ENCODE assay signal across 9 cellular contexts in genomic region chr5:78677777-78678668, GRCh38. TPM values are rescaled to one million over a fixed set of nuclear protein-coding genes. Genes with fewer than 3 reads are reported as not detected.
DNase-seq lines count a peak whose midpoint lies in the region; ATAC-seq, FAIRE-seq and TF ChIP-seq lines count a peak whose summit lies in the region.
"Had no signal": no experiment of that assay in that cellular context is flagged by ENCODE, and none has a peak within 500 bp of the region (broad histone marks: within the 10 kb centered on the region; RNA-seq: fewer than 3 reads in every experiment).

No MANE protein-coding gene starts in this region.

- no peak overlapping the region for H3K4me3 ChIP-seq in GM12864 (ENCODE audit: low read depth, low read length)
- no peak overlapping the region for H3K4me3 ChIP-seq in esophagus muscularis mucosa
- H3K4me3 ChIP-seq in gastrocnemius medialis: no peak overlapping the region
- no peak overlapping the region for H3K4me3 ChIP-seq in neuronal stem cell (ENCODE audit: low read length in 2 of 2)

- TF ChIP-seq EP300 in esophagus muscularis mucosa (IDR thresholded peaks at IDR 0.05): no peak

- ATAC-seq in gastrocnemius medialis: peak; percentile 92 to 95
- ATAC-seq in HG02678 (IDR thresholded peaks at IDR 0.05; ENCODE audit: unreplicated experiment): no peak
- ATAC-seq: effector memory CD8-positive, alpha-beta T cell had no signal

- H3K36me3 ChIP-seq in esophagus muscularis mucosa (no peaks in the 10 kb centered on the region), gastrocnemius medialis (no peaks in the 10 kb centered on the region), neuronal stem cell (replicated peaks in 1 of 2; ENCODE audit: control insufficient read depth in 2 of 2, insufficient read depth in 2 of 2, low read length in 2 of 2) (no peaks in the 10 kb centered on the region)

- H3K18ac ChIP-seq in neuronal stem cell (ENCODE audit: low read length): no peak overlapping the region

- no peak overlapping the region for H3K4ac ChIP-seq in neuronal stem cell (ENCODE audit: low read length)

- H3K23ac ChIP-seq in neuronal stem cell (ENCODE audit: low read depth, low read length, poor library complexity): no peak overlapping the region

- in situ Hi-C loops in gastrocnemius medialis (cut with MboI; ENCODE audit: low sequenced_read_pairs in 4 of 4): no loop called here

- DNase-seq in GM12864 (ENCODE audit: low read depth): no peak
- DNase-seq in MV-4-11 (lab: John Stamatoyannopoulos, UW): peak; percentile 67
- DNase-seq in esophagus muscularis mucosa (ENCODE audit: extremely low spot score): no peak
- DNase-seq in gastrocnemius medialis: peak; percentile 23 to 57
- no peak for DNase-seq in activated gamma-delta T cell treated with Interleukin-2 at 50 U/mL for 16 hours
- no peak for DNase-seq in neuronal stem cell (ENCODE audit: low spot score)
- DNase-seq in GM12891 (ENCODE audit: insufficient read length, low spot score): no peak
- DNase-seq: effector memory CD8-positive, alpha-beta T cell had no signal

- no peak overlapping the region for H2AK5ac ChIP-seq in neuronal stem cell (ENCODE audit: low read depth, low read length)

- no peak overlapping the region for H3K9ac ChIP-seq in neuronal stem cell (ENCODE audit: low read depth, low read length, poor library complexity)

- H3K4me1 ChIP-seq in esophagus muscularis mucosa (peaks cover 0 to 14% (median 3%) of the 10 kb centered on the region in 4 donors), gastrocnemius medialis (no peaks in the 10 kb centered on the region), neuronal stem cell (ENCODE audit: control insufficient read depth in 2 of 2, insufficient read depth in 1 of 2, low read depth in 1 of 2, low read length in 2 of 2) (no peaks in the 10 kb centered on the region)

- no peak overlapping the region for H2BK5ac ChIP-seq in neuronal stem cell (ENCODE audit: low read length)

- no peak overlapping the region for H4K91ac ChIP-seq in neuronal stem cell (ENCODE audit: low read depth, low read length, poor library complexity)

- H3K14ac ChIP-seq in neuronal stem cell (ENCODE audit: low read length): no peak overlapping the region

- no peak overlapping the region for H2AFZ ChIP-seq in neuronal stem cell (ENCODE audit: low read length)

- no peaks in the 10 kb centered on the region for H3K9me3 ChIP-seq in esophagus muscularis mucosa
- no peaks in the 10 kb centered on the region for H3K9me3 ChIP-seq in gastrocnemius medialis
- H3K9me3 ChIP-seq in neuronal stem cell (replicated peaks in 1 of 2; ENCODE audit: control insufficient read depth in 2 of 2, insufficient read depth in 1 of 2, low read depth in 1 of 2, low read length in 2 of 2): peaks cover 0 to 4% of the 10 kb centered on the region in 2 donors

- no peak overlapping the region for H2BK120ac ChIP-seq in neuronal stem cell (ENCODE audit: low read depth, low read length)

- TF ChIP-seq POLR2A in esophagus muscularis mucosa (IDR thresholded peaks at IDR 0.05; ENCODE audit: low read depth) (no peak), gastrocnemius medialis (IDR thresholded peaks at IDR 0.05) (no peak), GM12891 (IDR thresholded peaks at IDR 0.05; ENCODE audit: low read depth, low read length) (no peak)

- H4K8ac ChIP-seq in neuronal stem cell (ENCODE audit: low read depth, low read length): no peak overlapping the region

- no peak overlapping the region for H3K4me2 ChIP-seq in neuronal stem cell (ENCODE audit: insufficient read depth, low read length, poor library complexity, severe bottlenecking)

- TF ChIP-seq CTCF in GM12864 (IDR thresholded peaks at IDR 0.05; ENCODE audit: low read depth, low read length, missing control alignments) (peak; percentile 7), esophagus muscularis mucosa (IDR thresholded peaks at IDR 0.05) (no peak), gastrocnemius medialis (IDR thresholded peaks at IDR 0.05 in 4 of 5, conservative IDR thresholded peaks at IDR 0.05 in 1 of 5) (no peak)

- no peaks in the 10 kb centered on the region for H3K27me3 ChIP-seq in esophagus muscularis mucosa
- no peaks in the 10 kb centered on the region for H3K27me3 ChIP-seq in gastrocnemius medialis
- no peaks in the 10 kb centered on the region for H3K27me3 ChIP-seq in neuronal stem cell (ENCODE audit: control insufficient read depth in 3 of 3, insufficient read depth in 3 of 3, low read depth in 1 of 3, low read length in 3 of 3)

- peak overlapping the region; percentile 29 to 60 (median 46) for H3K27ac ChIP-seq in esophagus muscularis mucosa (replicated peaks in 1 of 4)
- peak overlapping the region; percentile 37 to 62 (median 54) for H3K27ac ChIP-seq in gastrocnemius medialis
- H3K27ac ChIP-seq in neuronal stem cell (replicated peaks; ENCODE audit: low read length): no peak overlapping the region

- WGBS in esophagus muscularis mucosa: 47% methylated on average over 6 of the region's 6 CpGs
- WGBS in neuronal stem cell (ENCODE audit: extremely low coverage in 2 of 2, insufficient read length in 2 of 2, insufficient replicate concordance in 1 of 2), 2 donors: no CpG with 5 or more reads among the region's 6 CpGs

- no peak overlapping the region for H2BK15ac ChIP-seq in neuronal stem cell (ENCODE audit: low read length)

- H3K79me1 ChIP-seq in neuronal stem cell (ENCODE audit: low read depth, low read length): no peaks in the 10 kb centered on the region

- FAIRE-seq in GM12891 (lab: Jason Lieb, UNC): no peak

- H2BK12ac ChIP-seq in neuronal stem cell (ENCODE audit: low read length): no peak overlapping the region

- intact Hi-C loops in esophagus muscularis mucosa (cut with DNase I): no loop called here
- intact Hi-C loops in gastrocnemius medialis (cut with DNase I; ENCODE audit: low total_unique reads): no loop called here

TF ChIP-seq in GM12891, 5 proteins besides CTCF, POLR2A, EP300 and RAD21:
- no peak for TF ChIP-seq TAF1 (IDR thresholded peaks at IDR 0.05; ENCODE audit: low read depth, low read length)
- no peak for TF ChIP-seq SPI1 (IDR thresholded peaks at IDR 0.05; ENCODE audit: low read depth, low read length)
- TF ChIP-seq POLR2AphosphoS5 (IDR thresholded peaks at IDR 0.05; ENCODE audit: low read depth, low read length): no peak
- TF ChIP-seq POU2F2 (IDR thresholded peaks at IDR 0.05; ENCODE audit: low read depth, low read length): no peak
- no peak for TF ChIP-seq PAX5 (IDR thresholded peaks at IDR 0.05; ENCODE audit: insufficient read depth, low read length, severe bottlenecking)

RNA-seq across cellular contexts. Expression of gene LHFPL2, which starts 29.5 kb away (rescaled TPM):
- total RNA-seq in esophagus muscularis mucosa: 10 to 100 TPM; 24.1 to 40.9 (median 28.1) TPM
- 1 to 10 TPM; 3.4 to 4.7 (median 3.5) TPM for total RNA-seq in gastrocnemius medialis
- polyA plus RNA-seq in neuronal stem cell (2013, experiment 1 of 2): 10.8 TPM
- 11.6 TPM for polyA plus RNA-seq in neuronal stem cell (2013, experiment 2 of 2)
- polyA plus RNA-seq in GM12891 (2012; ENCODE audit: low read depth, missing spikeins): 11.6 TPM

Comparison
In these comparisons a context has a peak if more than half of its experiments do, and no peak if none do; other contexts are left out.
1. DNase-seq: peak in MV-4-11 (single experiment) and gastrocnemius medialis (2 of 2); none in GM12864 (single experiment), esophagus muscularis mucosa (single experiment), activated gamma-delta T cell treated with Interleukin-2 at 50 U/mL for 16 hours (single experiment), neuronal stem cell (single experiment) and GM12891 (single experiment).
2. RNA of gene LHFPL2, which starts 29.5 kb away (total RNA-seq): 24.1 to 40.9 TPM in esophagus muscularis mucosa; 3.4 to 4.7 TPM in gastrocnemius medialis; every median in the first group is over 4 times any median in the second.